Comparison of ENCODE assay signal across 10 cellular contexts in genomic region chr3:66153961-66154923, GRCh38.
DNase-seq lines count a peak whose midpoint lies in the region; ATAC-seq and TF ChIP-seq lines count a peak whose summit lies in the region.
"Had no signal": no experiment of that assay in that cellular context is flagged by ENCODE, and none has a peak within 500 bp of the region (broad histone marks: within the 10 kb centered on the region; RNA-seq: fewer than 3 reads in every experiment).

No MANE protein-coding gene starts in this region.

- H3K27ac Mint-ChIP-seq in chondrocyte (ENCODE audit: unreplicated experiment) = no peak overlapping the region
- H3K27ac Mint-ChIP-seq in activated T-cell treated with anti-CD3 and anti-CD28 coated beads, Interleukin-2, amount 50 U/mL, for 24 hours = no peak overlapping the region
- H3K27ac Mint-ChIP-seq: activated naive CD8-positive, alpha-beta T cell treated with anti-CD3 and anti-CD28 coated beads, Interleukin-2, amount 50 U/mL, for 24 hours had no signal

- no peak overlapping the region for H3K4me3 Mint-ChIP-seq in chondrocyte (ENCODE audit: unreplicated experiment)
- H3K4me3 Mint-ChIP-seq in activated T-cell treated with anti-CD3 and anti-CD28 coated beads, Interleukin-2, amount 50 U/mL, for 24 hours = no peak overlapping the region
- H3K4me3 Mint-ChIP-seq: activated naive CD8-positive, alpha-beta T cell treated with anti-CD3 and anti-CD28 coated beads, Interleukin-2, amount 50 U/mL, for 24 hours had no signal

- peaks cover 0 to 5% of the 10 kb centered on the region in 2 donors for H3K4me1 ChIP-seq in muscle layer of duodenum (ENCODE audit: control insufficient read depth in 1 of 2, insufficient read depth in 2 of 2, low read length in 2 of 2)
- peaks cover 0 to 8% (median 0%) of the 10 kb centered on the region in 4 donors for H3K4me1 ChIP-seq in upper lobe of left lung

- no peaks in the 10 kb centered on the region for H3K9me3 Mint-ChIP-seq in chondrocyte (ENCODE audit: low read depth)
- H3K9me3 Mint-ChIP-seq in activated T-cell treated with anti-CD3 and anti-CD28 coated beads, Interleukin-2, amount 50 U/mL, for 24 hours = no peaks in the 10 kb centered on the region
- H3K9me3 Mint-ChIP-seq: activated naive CD8-positive, alpha-beta T cell treated with anti-CD3 and anti-CD28 coated beads, Interleukin-2, amount 50 U/mL, for 24 hours had no signal

- ATAC-seq in upper lobe of left lung (ENCODE audit: low FRiP score in 2 of 2) = peak in 1 of 2 donors; percentile 51
- ATAC-seq in GM21723 (IDR thresholded peaks at IDR 0.05; ENCODE audit: unreplicated experiment) = no peak
- ATAC-seq: activated naive CD8-positive, alpha-beta T cell treated with anti-CD3 and anti-CD28 coated beads, Interleukin-2, amount 50 U/mL, for 24 hours had no signal

- WGBS in upper lobe of left lung, 2 donors = 45 to 62% methylated on average over 22 of the region's 22 CpGs

- no peaks in the 10 kb centered on the region for H3K36me3 Mint-ChIP-seq in chondrocyte (ENCODE audit: low read depth)
- H3K36me3 Mint-ChIP-seq in activated T-cell treated with anti-CD3 and anti-CD28 coated beads, Interleukin-2, amount 50 U/mL, for 24 hours (ENCODE audit: low read depth) = no peaks in the 10 kb centered on the region

- DNase-seq in NCI-H2227 treated with DMSO at 0.1 percent for 48 hours (lab: John Stamatoyannopoulos, UW) (peak; percentile 8), fibroblast of gingiva (ENCODE audit: low read depth) (peak; percentile 32), upper lobe of left lung (peak in 1 of 2 donors; percentile 10), chondrocyte (ENCODE audit: low spot score) (no peak)
- DNase-seq in central memory CD4-positive, alpha-beta T cell = no peak
- DNase-seq in activated T-cell treated with anti-CD3 and anti-CD28 coated beads, Interleukin-2, amount 50 U/mL, for 24 hours = no peak
- DNase-seq: activated CD4-positive, alpha-beta T cell treated with anti-CD3 and anti-CD28 coated beads for 1 hour; activated naive CD8-positive, alpha-beta T cell treated with anti-CD3 and anti-CD28 coated beads, Interleukin-2, amount 50 U/mL, for 24 hours had no signal

- H3K4me3 ChIP-seq in muscle layer of duodenum (ENCODE audit: low read depth in 1 of 2, low read length in 2 of 2) (peak overlapping the region; percentile 51 to 63), upper lobe of left lung (peak overlapping the region in 3 of 4 donors; percentile 10 to 25 (median 11))

- no peak for TF ChIP-seq POLR2A in upper lobe of left lung (IDR thresholded peaks at IDR 0.05)

- H3K36me3 ChIP-seq in muscle layer of duodenum (ENCODE audit: control insufficient read depth in 1 of 2, insufficient read depth in 2 of 2, low read length in 2 of 2) = no peaks in the 10 kb centered on the region
- H3K36me3 ChIP-seq in upper lobe of left lung = no peaks in the 10 kb centered on the region

- TF ChIP-seq EP300 in upper lobe of left lung (IDR thresholded peaks at IDR 0.05) = no peak

- TF ChIP-seq CTCF in upper lobe of left lung (IDR thresholded peaks at IDR 0.05) = no peak
- no peak for TF ChIP-seq CTCF in chondrocyte (IDR thresholded peaks at IDR 0.05)

- peaks cover 15% of the 10 kb centered on the region for H3K4me1 Mint-ChIP-seq in chondrocyte (ENCODE audit: low read depth)
- H3K4me1 Mint-ChIP-seq in activated T-cell treated with anti-CD3 and anti-CD28 coated beads, Interleukin-2, amount 50 U/mL, for 24 hours (ENCODE audit: low read depth) = no peaks in the 10 kb centered on the region
- H3K4me1 Mint-ChIP-seq: activated naive CD8-positive, alpha-beta T cell treated with anti-CD3 and anti-CD28 coated beads, Interleukin-2, amount 50 U/mL, for 24 hours had no signal

- H3K27me3 Mint-ChIP-seq in chondrocyte (ENCODE audit: low read depth) = no peaks in the 10 kb centered on the region
- H3K27me3 Mint-ChIP-seq in activated T-cell treated with anti-CD3 and anti-CD28 coated beads, Interleukin-2, amount 50 U/mL, for 24 hours = peaks cover 30% of the 10 kb centered on the region

- no peaks in the 10 kb centered on the region for H3K27me3 ChIP-seq in muscle layer of duodenum (ENCODE audit: low read depth, low read length)
- H3K27me3 ChIP-seq in upper lobe of left lung = no peaks in the 10 kb centered on the region

- H3K9me3 ChIP-seq in muscle layer of duodenum (ENCODE audit: control insufficient read depth in 1 of 2, low read length in 2 of 2) (no peaks in the 10 kb centered on the region), upper lobe of left lung (no peaks in the 10 kb centered on the region)

- H3K27ac ChIP-seq in muscle layer of duodenum (ENCODE audit: low read length) (peak overlapping the region; percentile 43), upper lobe of left lung (no peak overlapping the region)

Comparison
In these comparisons a context has a peak if more than half of its experiments do, and no peak if none do; other contexts are left out.
1. DNase-seq: peak in NCI-H2227 treated with DMSO at 0.1 percent for 48 hours (single experiment) and fibroblast of gingiva (single experiment); none in central memory CD4-positive, alpha-beta T cell (single experiment), chondrocyte (single experiment) and activated T-cell treated with anti-CD3 and anti-CD28 coated beads, Interleukin-2, amount 50 U/mL, for 24 hours (single experiment).